Comparison of ENCODE assay signal across 16 cellular contexts in genomic region chr16:84137769-84138357, GRCh38. TPM values are rescaled to one million over a fixed set of nuclear protein-coding genes. Genes with fewer than 3 reads are reported as not detected.
"Had no signal": no experiment of that assay in that cellular context is flagged by ENCODE, and none has a peak within 500 bp of the region (broad histone marks: within the 10 kb centered on the region; RNA-seq: fewer than 3 reads in every experiment).

No MANE protein-coding gene starts in this region.

- H3K9me3 Mint-ChIP-seq: activated B cell treated with CpG ODN at 0.5 μM for 24 hours; activated CD4-positive, alpha-beta T cell treated with anti-CD3 and anti-CD28 coated beads, Interleukin-2, amount 10 ng/mL, durations not matched to agents 7 days and 5 days; activated T-cell treated with anti-CD3 and anti-CD28 coated beads, Interleukin-2, amount 50 U/mL, for 4 hours had no signal

- H3K4me3 Mint-ChIP-seq: activated B cell treated with CpG ODN at 0.5 μM for 24 hours; activated CD4-positive, alpha-beta T cell treated with anti-CD3 and anti-CD28 coated beads, Interleukin-2, amount 10 ng/mL, durations not matched to agents 7 days and 5 days; activated T-cell treated with anti-CD3 and anti-CD28 coated beads, Interleukin-2, amount 50 U/mL, for 4 hours; T-helper 17 cell had no signal

- H3K4me1 ChIP-seq: ascending aorta, upper lobe of right lung had no signal

- H3K4me3 ChIP-seq: ascending aorta, suprapubic skin, upper lobe of right lung had no signal

- FAIRE-seq: bronchial epithelial cell, colon had no signal

- ATAC-seq: T-helper 17 cell had no signal

- H3K27ac Mint-ChIP-seq: activated B cell treated with CpG ODN at 0.5 μM for 24 hours; activated CD4-positive, alpha-beta T cell treated with anti-CD3 and anti-CD28 coated beads, Interleukin-2, amount 10 ng/mL, durations not matched to agents 7 days and 5 days; T-helper 17 cell had no signal

- H3K27me3 Mint-ChIP-seq: activated B cell treated with CpG ODN at 0.5 μM for 24 hours; activated CD4-positive, alpha-beta T cell treated with anti-CD3 and anti-CD28 coated beads, Interleukin-2, amount 10 ng/mL, durations not matched to agents 7 days and 5 days; activated naive CD8-positive, alpha-beta T cell; T-helper 17 cell had no signal

- H3K27me3 ChIP-seq: ascending aorta, suprapubic skin, upper lobe of right lung had no signal

- H3K9me3 ChIP-seq: ascending aorta, suprapubic skin, upper lobe of right lung had no signal

- H3K27ac ChIP-seq: ascending aorta, suprapubic skin had no signal

- DNase-seq: activated B cell treated with CpG ODN at 0.5 μM for 24 hours; activated gamma-delta T cell; activated T-cell treated with anti-CD3 and anti-CD28 coated beads, Interleukin-2, amount 50 U/mL, for 4 hours; foreskin melanocyte; stimulated activated naive CD4-positive, alpha-beta T cell; T-helper 17 cell; upper lobe of right lung had no signal

- H3K36me3 ChIP-seq: ascending aorta, suprapubic skin, upper lobe of right lung had no signal

RNA-seq across cellular contexts. Expression of gene DNAAF1, which starts 7.2 kb away (rescaled TPM):
- total RNA-seq: activated B cell treated with CpG ODN at 0.5 μM for 24 hours; activated T-cell treated with anti-CD3 and anti-CD28 coated beads, Interleukin-2, amount 50 U/mL, for 4 hours; ascending aorta; bronchial epithelial cell; kidney epithelial cell; posterior vena cava; T-helper 17 cell had no signal

RNA-seq across cellular contexts. Expression of gene ADAD2, which starts 53.1 kb away (rescaled TPM):
- total RNA-seq: activated B cell treated with CpG ODN at 0.5 μM for 24 hours; activated CD4-positive, alpha-beta T cell treated with anti-CD3 and anti-CD28 coated beads, Interleukin-2, amount 10 ng/mL, durations not matched to agents 7 days and 5 days; ascending aorta; bronchial epithelial cell; kidney epithelial cell; posterior vena cava; sciatic nerve; T-helper 17 cell had no signal
